19 cellular contexts compared by ENCODE assay signal in the genomic region with DNA sequence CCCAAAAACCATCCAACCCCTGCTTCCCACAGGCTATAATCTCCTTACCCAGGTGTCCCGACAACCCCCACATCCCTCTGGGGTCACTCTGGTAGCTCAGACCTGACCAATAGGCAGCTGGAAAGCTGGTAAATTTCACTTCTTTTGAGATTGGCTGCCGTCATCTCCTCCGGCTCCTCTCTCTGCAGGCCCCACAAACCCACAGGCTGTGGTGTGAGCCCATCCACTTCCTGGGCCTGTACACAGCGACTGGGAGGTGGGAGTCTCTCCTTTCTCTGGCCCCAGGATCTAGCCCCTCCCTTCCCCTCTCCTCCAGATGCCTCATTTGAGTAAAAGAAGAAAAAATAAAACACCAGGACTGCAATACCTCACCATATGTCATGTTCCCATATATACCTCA. TPM values are rescaled to one million over a fixed set of nuclear protein-coding genes. Genes with fewer than 3 reads are reported as not detected.
DNase-seq lines count a peak whose midpoint lies in the region; ATAC-seq and TF ChIP-seq lines count a peak whose summit lies in the region.
"Had no signal": no experiment of that assay in that cellular context is flagged by ENCODE, and none has a peak within 500 bp of the region (broad histone marks: within the 10 kb centered on the region; RNA-seq: fewer than 3 reads in every experiment).

No MANE protein-coding gene starts in this region.

- no peaks in the 10 kb centered on the region for H3K9me3 Mint-ChIP-seq in activated T-helper 1 cell treated with anti-CD3 and anti-CD28 coated beads, Interleukin-12 subunit alpha, Interleukin-12 subunit beta, Interleukin-2, Interleukin-4 antibody, amounts not matched to agents 30 ng/mL and 10 ng/mL and 1 ng/mL, durations not matched to agents 14 hours and 24 hours and 36 hours

- H3K18ac ChIP-seq in IMR-90 (ENCODE audit: low read depth, low read length), result no peak overlapping the region

- H4K8ac ChIP-seq in IMR-90 (ENCODE audit: low read depth in 2 of 2, low read length in 2 of 2), result no peak overlapping the region

- no peak for TF ChIP-seq POLR2A in IMR-90 (IDR thresholded peaks at IDR 0.05; ENCODE audit: low read depth, low read length)
- TF ChIP-seq POLR2A in adrenal gland (IDR thresholded peaks at IDR 0.05), result no peak

- no peaks in the 10 kb centered on the region for H3K36me3 Mint-ChIP-seq in activated T-helper 1 cell treated with anti-CD3 and anti-CD28 coated beads, Interleukin-12 subunit alpha, Interleukin-12 subunit beta, Interleukin-2, Interleukin-4 antibody, amounts not matched to agents 30 ng/mL and 10 ng/mL and 1 ng/mL, durations not matched to agents 14 hours and 24 hours and 36 hours (ENCODE audit: low read depth)

- no peak overlapping the region for H3K23ac ChIP-seq in IMR-90 (ENCODE audit: low read depth, low read length)

- H4K5ac ChIP-seq in IMR-90 (ENCODE audit: low read depth, low read length), result no peak overlapping the region

- H3K4me2 ChIP-seq in BLaER1 treated with 17β-estradiol and CSF1 and Interleukin-3, amounts not matched to agents 10 nM and 100 nM, result peak overlapping the region; percentile 5 to 56 (median 49); a peak in 18 of 22 replicates
- no peak overlapping the region for H3K4me2 ChIP-seq in IMR-90 (ENCODE audit: low read depth, low read length)

- H2AK9ac ChIP-seq in IMR-90 (replicated peaks; ENCODE audit: low read depth, low read length, poor library complexity), result no peak overlapping the region

- no peak overlapping the region for H4K91ac ChIP-seq in IMR-90 (ENCODE audit: insufficient read depth, low read depth, low read length)

- no peak for DNase-seq in IMR-90
- no peak for DNase-seq in activated T-helper 1 cell treated with anti-CD3 and anti-CD28 coated beads, Interleukin-12 subunit alpha, Interleukin-12 subunit beta, Interleukin-2, Interleukin-4 antibody, amounts not matched to agents 30 ng/mL and 10 ng/mL and 1 ng/mL, durations not matched to agents 14 hours and 24 hours and 36 hours (ENCODE audit: low spot score)
- DNase-seq in adrenal gland, result no peak
- no peak for DNase-seq in NCI-H2196 (lab: John Stamatoyannopoulos, UW; ENCODE audit: unreplicated experiment)
- no peak for DNase-seq in NCI-H1105 (lab: John Stamatoyannopoulos, UW)
- no peak for DNase-seq in activated CD4-positive, alpha-beta T cell treated with anti-CD3 and anti-CD28 coated beads, Interleukin-2, amount 50 U/mL, for 1 hour
- DNase-seq: activated CD8-positive, alpha-beta memory T cell treated with anti-CD3 and anti-CD28 coated beads for 24 hours; AML-193; DMS79 treated with DMSO at 0.1 percent for 48 hours; kidney; NCI-H1694 treated with DMSO at 0.1 percent for 48 hours; NCI-H69 had no signal

- H2AK5ac ChIP-seq in IMR-90 (ENCODE audit: low read depth, low read length), result no peak overlapping the region

- no CpG with 5 or more reads among the region's 4 CpGs for WGBS in IMR-90 (ENCODE audit: extremely low coverage in 2 of 2, insufficient read length in 1 of 2), 2 experiments
- 21% methylated on average over 4 of the region's 4 CpGs for WGBS in liver
- 51 to 73% (median 57%) methylated on average over 4 of the region's 4 CpGs for WGBS in adrenal gland, 4 donors

- peaks cover 10 to 28% (median 23%) of the 10 kb centered on the region in 10 experiments; a peak in 19 of 20 replicates for H3K4me1 ChIP-seq in BLaER1 treated with 17β-estradiol and CSF1 and Interleukin-3, amounts not matched to agents 10 nM and 100 nM
- H3K4me1 ChIP-seq in IMR-90 (ENCODE audit: control insufficient read depth, insufficient read depth, low read length) (no peaks in the 10 kb centered on the region), liver (ENCODE audit: control insufficient read depth in 4 of 4, insufficient read depth in 4 of 4, low read length in 3 of 4) (peaks cover 0 to 29% (median 13%) of the 10 kb centered on the region in 4 donors), adrenal gland (replicated peaks in 1 of 2) (no peaks in the 10 kb centered on the region)

- H3K14ac ChIP-seq in IMR-90 (replicated peaks; ENCODE audit: low read depth, low read length), result no peak overlapping the region

- no peak overlapping the region for H2BK20ac ChIP-seq in IMR-90 (ENCODE audit: low read depth, low read length)

- H3K4me1 Mint-ChIP-seq in activated T-helper 1 cell treated with anti-CD3 and anti-CD28 coated beads, Interleukin-12 subunit alpha, Interleukin-12 subunit beta, Interleukin-2, Interleukin-4 antibody, amounts not matched to agents 30 ng/mL and 10 ng/mL and 1 ng/mL, durations not matched to agents 14 hours and 24 hours and 36 hours (ENCODE audit: low read depth), result peaks cover 15% of the 10 kb centered on the region

- H3K27ac ChIP-seq in BLaER1 treated with 17β-estradiol and CSF1 and Interleukin-3, amounts not matched to agents 10 nM and 100 nM, result peak overlapping the region in 8 of 11 experiments; percentile 26 to 56 (median 41); a peak in 15 of 22 replicates
- H3K27ac ChIP-seq in IMR-90 (ENCODE audit: insufficient read depth, low read length) (no peak overlapping the region), liver (ENCODE audit: low read depth in 1 of 2, low read length in 2 of 2) (peak overlapping the region; percentile 90 to 93), adrenal gland (no peak overlapping the region)
- H3K27ac ChIP-seq: RWPE1 had no signal

- no peaks in the 10 kb centered on the region for H3K9me3 ChIP-seq in BLaER1 treated with 17β-estradiol and CSF1 and Interleukin-3, amounts not matched to agents 10 nM and 100 nM (replicated peaks in 1 of 11)
- H3K9me3 ChIP-seq in IMR-90 (ENCODE audit: control insufficient read depth, insufficient read depth, low read length) (no peaks in the 10 kb centered on the region), liver (ENCODE audit: control insufficient read depth in 4 of 4, low read length in 3 of 4) (no peaks in the 10 kb centered on the region), adrenal gland (replicated peaks in 1 of 3) (no peaks in the 10 kb centered on the region)
- H3K9me3 ChIP-seq: HAP-1 had no signal

- H3K4me3 Mint-ChIP-seq in activated T-helper 1 cell treated with anti-CD3 and anti-CD28 coated beads, Interleukin-12 subunit alpha, Interleukin-12 subunit beta, Interleukin-2, Interleukin-4 antibody, amounts not matched to agents 30 ng/mL and 10 ng/mL and 1 ng/mL, durations not matched to agents 14 hours and 24 hours and 36 hours, result peak overlapping the region; percentile 22

- in situ Hi-C loops in IMR-90 (cut with MboI; ENCODE audit: low sequenced_read_pairs), result no loop called here

- H3K9me1 ChIP-seq in IMR-90 (ENCODE audit: insufficient read depth, low read length), result no peaks in the 10 kb centered on the region

- BruUV-seq in IMR-90 (replicated peaks; lab: Mats Ljungman, UMichigan), result no TSS peak

- intact Hi-C loops in IMR-90 (cut with micrococcal nuclease) (no loop called here), adrenal gland (cut with DNase I) (no loop called here)
- intact Hi-C loops in activated T-helper 1 cell treated with anti-CD3 and anti-CD28 coated beads, Interleukin-12 subunit alpha, Interleukin-12 subunit beta, Interleukin-2, Interleukin-4 antibody, amounts not matched to agents 30 ng/mL and 10 ng/mL and 1 ng/mL, durations not matched to agents 14 hours and 24 hours and 36 hours (cut with micrococcal nuclease), result no loop called here

- no peak overlapping the region for H3K4me3 ChIP-seq in BLaER1 treated with 17β-estradiol and CSF1 and Interleukin-3, amounts not matched to agents 10 nM and 100 nM
- H3K4me3 ChIP-seq in IMR-90 (ENCODE audit: insufficient read depth, low read depth, low read length) (no peak overlapping the region), liver (ENCODE audit: low read depth in 1 of 3, low read length in 3 of 3) (peak overlapping the region; percentile 68 to 86 (median 75)), adrenal gland (no peak overlapping the region)
- H3K4me3 ChIP-seq: HAP-1 had no signal

- CTCF ChIA-PET in IMR-90 (lab: Yijun Ruan, JAX), result interaction anchor here (0.8 kb wide), 1 partner anchor 17 kb away, joined by 3 read pairs; no protein-coding TSS in a partner anchor

- ATAC-seq in IMR-90 (ENCODE audit: low read depth), result no peak

- no peak for TF ChIP-seq CTCF in IMR-90 (conservative IDR thresholded peaks at IDR 0.05; ENCODE audit: low read depth, low read length)
- no peak for TF ChIP-seq CTCF in liver (IDR thresholded peaks at IDR 0.05; ENCODE audit: low read depth, low read length, missing input control)
- TF ChIP-seq CTCF in adrenal gland (IDR thresholded peaks at IDR 0.05), result no peak

- peak overlapping the region; percentile 25 for H3K27ac Mint-ChIP-seq in activated T-helper 1 cell treated with anti-CD3 and anti-CD28 coated beads, Interleukin-12 subunit alpha, Interleukin-12 subunit beta, Interleukin-2, Interleukin-4 antibody, amounts not matched to agents 30 ng/mL and 10 ng/mL and 1 ng/mL, durations not matched to agents 14 hours and 24 hours and 36 hours

- no peak overlapping the region for H2BK15ac ChIP-seq in IMR-90 (ENCODE audit: low read depth, low read length)

- peak overlapping the region; percentile 44 for H2AFZ ChIP-seq in IMR-90 (replicated peaks; ENCODE audit: low read length, poor library complexity)

- POLR2A ChIA-PET in IMR-90 (lab: Charles Lee; ENCODE audit: unreplicated experiment), result no interaction called here

- dilution Hi-C loops in IMR-90 (cut with HindIII; ENCODE audit: low sequenced_read_pairs, unreplicated experiment), result no loop called here

- peaks cover 2% of the 10 kb centered on the region for H3K27me3 Mint-ChIP-seq in activated T-helper 1 cell treated with anti-CD3 and anti-CD28 coated beads, Interleukin-12 subunit alpha, Interleukin-12 subunit beta, Interleukin-2, Interleukin-4 antibody, amounts not matched to agents 30 ng/mL and 10 ng/mL and 1 ng/mL, durations not matched to agents 14 hours and 24 hours and 36 hours (ENCODE audit: insufficient read depth)

- TF ChIP-seq RAD21 in IMR-90 (IDR thresholded peaks at IDR 0.05; ENCODE audit: low read length) (no peak), liver (IDR thresholded peaks at IDR 0.05) (no peak)

- H2BK120ac ChIP-seq in IMR-90 (ENCODE audit: low read depth, low read length), result no peak overlapping the region

- no peaks in the 10 kb centered on the region for H4K20me1 ChIP-seq in BLaER1 treated with 17β-estradiol and CSF1 and Interleukin-3, amounts not matched to agents 10 nM and 100 nM
- no peaks in the 10 kb centered on the region for H4K20me1 ChIP-seq in IMR-90 (ENCODE audit: insufficient read depth, low read length)

- H2BK5ac ChIP-seq in IMR-90 (ENCODE audit: low read depth, low read length, poor library complexity, severe bottlenecking), result no peak overlapping the region

- H3K36me3 ChIP-seq in BLaER1 treated with 17β-estradiol and CSF1 and Interleukin-3, amounts not matched to agents 10 nM and 100 nM, result no peaks in the 10 kb centered on the region
- H3K36me3 ChIP-seq in IMR-90 (ENCODE audit: control insufficient read depth, insufficient read depth, low read length), result no peaks in the 10 kb centered on the region
- no peaks in the 10 kb centered on the region for H3K36me3 ChIP-seq in liver (ENCODE audit: control insufficient read depth in 4 of 4, insufficient read depth in 3 of 4, low read depth in 1 of 4, low read length in 3 of 4)
- H3K36me3 ChIP-seq in adrenal gland (replicated peaks in 1 of 2), result no peaks in the 10 kb centered on the region
- H3K36me3 ChIP-seq: HAP-1 had no signal

- no peak overlapping the region for H3K56ac ChIP-seq in IMR-90 (ENCODE audit: extremely low read depth, insufficient read depth, low read length)

- peak overlapping the region in 9 of 11 experiments; percentile 9 to 51 (median 35); a peak in 11 of 22 replicates for H3K9ac ChIP-seq in BLaER1 treated with 17β-estradiol and CSF1 and Interleukin-3, amounts not matched to agents 10 nM and 100 nM
- H3K9ac ChIP-seq in IMR-90 (ENCODE audit: low read depth, low read length) (no peak overlapping the region), liver (ENCODE audit: low read depth in 1 of 2, low read length in 2 of 2) (peak overlapping the region; percentile 63 to 98)

- no peaks in the 10 kb centered on the region for H3K27me3 ChIP-seq in BLaER1 treated with 17β-estradiol and CSF1 and Interleukin-3, amounts not matched to agents 10 nM and 100 nM
- H3K27me3 ChIP-seq in IMR-90 (ENCODE audit: control insufficient read depth, insufficient read depth, low read length) (no peaks in the 10 kb centered on the region), liver (ENCODE audit: control insufficient read depth in 4 of 4, insufficient read depth in 4 of 4, low read length in 3 of 4) (no peaks in the 10 kb centered on the region), adrenal gland (no peaks in the 10 kb centered on the region)

- no peak overlapping the region for H3K4ac ChIP-seq in IMR-90 (ENCODE audit: low read depth, low read length)

- peaks cover 0 to 3% of the 10 kb centered on the region in 2 experiments; a peak in 2 of 4 replicates for H3K79me1 ChIP-seq in IMR-90 (ENCODE audit: low read depth in 1 of 2, low read length in 2 of 2)

RNA-seq across cellular contexts. Expression of gene INHBC, which starts 0.7 kb away (rescaled TPM):
- total RNA-seq in IMR-90 (2012; rRNA removed), result not detected in 2 replicates
- polyA plus RNA-seq in IMR-90 (2012; rRNA removed), result 0.06 and 0.09 TPM in 2 replicates
- 0.02 and 0.03 TPM in 2 replicates for polyA plus RNA-seq in IMR-90 (2012; cell fraction: cytosol; rRNA removed)
- polyA plus RNA-seq in IMR-90 (2012; cell fraction: nucleus; rRNA removed; ENCODE audit: low replicate concordance), result 0.08 and 0.10 TPM in 2 replicates
- total RNA-seq in activated T-helper 1 cell treated with anti-CD3 and anti-CD28 coated beads, Interleukin-12 subunit alpha, Interleukin-12 subunit beta, Interleukin-2, Interleukin-4 antibody, amounts not matched to agents 30 ng/mL and 10 ng/mL and 1 ng/mL, durations not matched to agents 14 hours and 24 hours and 36 hours, result 0.15 TPM in 1 of 2 replicates, not detected in the other
- 100 to 1,000 TPM in 1 of 2 donors, 1 to 10 TPM in 1; 2.8 to 102 TPM for total RNA-seq in liver
- polyA plus RNA-seq in liver, result 100 to 1,000 TPM in 1 of 2 donors, 10 to 100 TPM in 1; 71.0 to 134 TPM
- total RNA-seq in adrenal gland, result not detected
- not detected for polyA plus RNA-seq in adrenal gland
- total RNA-seq: epithelial cell of proximal tubule, kidney, pulmonary artery endothelial cell had no signal

RNA-seq across cellular contexts. Expression of gene R3HDM2, which starts 4.4 kb away (rescaled TPM):
- 6.1 and 7.5 TPM in 2 replicates for total RNA-seq in IMR-90 (2012; rRNA removed)
- polyA plus RNA-seq in IMR-90 (2012; rRNA removed), result 28.4 and 30.2 TPM in 2 replicates
- polyA plus RNA-seq in IMR-90 (2012; cell fraction: cytosol; rRNA removed), result 13.8 and 33.3 TPM in 2 replicates
- 50.6 and 88.4 TPM in 2 replicates for polyA plus RNA-seq in IMR-90 (2012; cell fraction: nucleus; rRNA removed; ENCODE audit: low replicate concordance)
- 39.0 and 44.6 TPM in 2 replicates for total RNA-seq in activated T-helper 1 cell treated with anti-CD3 and anti-CD28 coated beads, Interleukin-12 subunit alpha, Interleukin-12 subunit beta, Interleukin-2, Interleukin-4 antibody, amounts not matched to agents 30 ng/mL and 10 ng/mL and 1 ng/mL, durations not matched to agents 14 hours and 24 hours and 36 hours
- 10 to 100 TPM in 1 of 2 donors, 1 to 10 TPM in 1; 7.4 to 28.9 TPM for total RNA-seq in liver
- 10 to 100 TPM; 11.2 to 19.0 TPM for polyA plus RNA-seq in liver
- 10 to 100 TPM; 27.7 to 91.9 (median 51.9) TPM for total RNA-seq in adrenal gland
- 10 to 100 TPM; 21.9 to 33.8 (median 32.4) TPM for polyA plus RNA-seq in adrenal gland

RNA-seq across cellular contexts. Expression of gene INHBE, which starts 19.8 kb away (rescaled TPM):
- total RNA-seq in IMR-90 (2012; rRNA removed) (0.56 and 0.90 TPM in 2 replicates), liver (100 to 1,000 TPM in 1 of 2 donors, 10 to 100 TPM in 1; 17.6 to 181 TPM), adrenal gland (not detected)
- polyA plus RNA-seq in IMR-90 (2012; rRNA removed) (1.2 and 1.7 TPM in 2 replicates), liver (100 to 1,000 TPM in 1 of 2 donors, 10 to 100 TPM in 1; 82.5 to 137 TPM), adrenal gland (not detected)
- 1.1 and 3.8 TPM in 2 replicates for polyA plus RNA-seq in IMR-90 (2012; cell fraction: cytosol; rRNA removed)
- 1.0 and 1.4 TPM in 2 replicates for polyA plus RNA-seq in IMR-90 (2012; cell fraction: nucleus; rRNA removed; ENCODE audit: low replicate concordance)
- 0.22 and 0.41 TPM in 2 replicates for total RNA-seq in activated T-helper 1 cell treated with anti-CD3 and anti-CD28 coated beads, Interleukin-12 subunit alpha, Interleukin-12 subunit beta, Interleukin-2, Interleukin-4 antibody, amounts not matched to agents 30 ng/mL and 10 ng/mL and 1 ng/mL, durations not matched to agents 14 hours and 24 hours and 36 hours
- total RNA-seq: mononuclear cell, pulmonary artery endothelial cell had no signal

RNA-seq across cellular contexts. Expression of gene GLI1, which starts 24.3 kb away (rescaled TPM):
- total RNA-seq in IMR-90 (2012; rRNA removed) (1.3 and 1.4 TPM in 2 replicates), liver (under 1 TPM; 0.09 to 0.25 TPM), adrenal gland (1 to 10 TPM in 4 of 8 donors, under 1 TPM in 4; 0.30 to 2.8 (median 0.92) TPM)
- polyA plus RNA-seq in IMR-90 (2012; rRNA removed) (3.6 and 3.8 TPM in 2 replicates), liver (under 1 TPM; 0.23 to 0.44 TPM), adrenal gland (1 to 10 TPM in 2 of 3 donors, under 1 TPM in 1; 0.44 to 7.2 (median 4.4) TPM)
- 0.88 and 2.6 TPM in 2 replicates for polyA plus RNA-seq in IMR-90 (2012; cell fraction: cytosol; rRNA removed)
- polyA plus RNA-seq in IMR-90 (2012; cell fraction: nucleus; rRNA removed; ENCODE audit: low replicate concordance), result 22.0 and 29.2 TPM in 2 replicates
- total RNA-seq in activated T-helper 1 cell treated with anti-CD3 and anti-CD28 coated beads, Interleukin-12 subunit alpha, Interleukin-12 subunit beta, Interleukin-2, Interleukin-4 antibody, amounts not matched to agents 30 ng/mL and 10 ng/mL and 1 ng/mL, durations not matched to agents 14 hours and 24 hours and 36 hours, result 1.5 and 2.5 TPM in 2 replicates
- total RNA-seq: epithelial cell of proximal tubule had no signal

RNA-seq across cellular contexts. Expression of gene ARHGAP9, which starts 44.4 kb away (rescaled TPM):
- total RNA-seq in IMR-90 (2012; rRNA removed), result 0.18 and 0.28 TPM in 2 replicates
- 0.65 and 0.79 TPM in 2 replicates for polyA plus RNA-seq in IMR-90 (2012; rRNA removed)
- 0.76 and 0.86 TPM in 2 replicates for polyA plus RNA-seq in IMR-90 (2012; cell fraction: cytosol; rRNA removed)
- 2.3 and 4.4 TPM in 2 replicates for polyA plus RNA-seq in IMR-90 (2012; cell fraction: nucleus; rRNA removed; ENCODE audit: low replicate concordance)
- 102 TPM in 2 replicates for total RNA-seq in activated T-helper 1 cell treated with anti-CD3 and anti-CD28 coated beads, Interleukin-12 subunit alpha, Interleukin-12 subunit beta, Interleukin-2, Interleukin-4 antibody, amounts not matched to agents 30 ng/mL and 10 ng/mL and 1 ng/mL, durations not matched to agents 14 hours and 24 hours and 36 hours
- total RNA-seq in liver, result 10 to 100 TPM in 1 of 2 donors, 1 to 10 TPM in 1; 7.7 to 12.0 TPM
- polyA plus RNA-seq in liver, result 1 to 10 TPM; 3.0 to 6.5 TPM
- total RNA-seq in adrenal gland, result 10 to 100 TPM in 7 of 8 donors, 1 to 10 TPM in 1; 7.5 to 39.4 (median 16.8) TPM
- polyA plus RNA-seq in adrenal gland, result 10 to 100 TPM in 2 of 3 donors, 1 to 10 TPM in 1; 4.1 to 46.4 (median 19.4) TPM

Comparison
In these comparisons a context has a peak if more than half of its experiments do, and no peak if none do; other contexts are left out.
1. H3K27ac ChIP-seq: peak in BLaER1 treated with 17β-estradiol and CSF1 and Interleukin-3, amounts not matched to agents 10 nM and 100 nM (8 of 11) and liver (2 of 2); none in IMR-90 (single experiment) and adrenal gland (0 of 5).
2. H3K4me3 ChIP-seq: peak in liver (3 of 3); none in BLaER1 treated with 17β-estradiol and CSF1 and Interleukin-3, amounts not matched to agents 10 nM and 100 nM (0 of 10), IMR-90 (single experiment) and adrenal gland (0 of 4).